8 cellular contexts compared by ENCODE assay signal in genomic region chr6:52363222-52363867, GRCh38. TPM values are rescaled to one million over a fixed set of nuclear protein-coding genes. Genes with fewer than 3 reads are reported as not detected.
DNase-seq lines count a peak whose midpoint lies in the region; ATAC-seq and TF ChIP-seq lines count a peak whose summit lies in the region.

No MANE protein-coding gene starts in this region.

- no peak for DNase-seq in activated CD8-positive, alpha-beta T cell treated with anti-CD3 and anti-CD28 coated beads for 36 hours
- no peak for DNase-seq in spleen
- no peak for DNase-seq in COLO668 (lab: John Stamatoyannopoulos, UW; ENCODE audit: unreplicated experiment)
- no peak for DNase-seq in aorta
- DNase-seq in DMS153 (lab: John Stamatoyannopoulos, UW): no peak

- no peaks in the 10 kb centered on the region for H3K9me3 ChIP-seq in HEK293 (ENCODE audit: control insufficient read depth, insufficient read depth, low read depth, low read length)
- H3K9me3 ChIP-seq in iPS-20b (ENCODE audit: insufficient read depth, low read depth, low read length): no peaks in the 10 kb centered on the region
- H3K9me3 ChIP-seq in spleen: no peaks in the 10 kb centered on the region
- H3K9me3 ChIP-seq in aorta (ENCODE audit: control insufficient read depth, low read length): no peaks in the 10 kb centered on the region

- peaks cover 32% of the 10 kb centered on the region for H3K27me3 ChIP-seq in iPS-20b (ENCODE audit: insufficient read depth, low read length)
- H3K27me3 ChIP-seq in spleen (replicated peaks in 1 of 7): no peaks in the 10 kb centered on the region
- H3K27me3 ChIP-seq in aorta (ENCODE audit: control insufficient read depth in 1 of 2, insufficient read depth in 2 of 2, low read length in 1 of 2): no peaks in the 10 kb centered on the region

- peak overlapping the region; percentile 98 for H3K27ac Mint-ChIP-seq in activated CD8-positive, alpha-beta T cell treated with anti-CD3 and anti-CD28 coated beads for 36 hours

- H3K36me3 ChIP-seq in HEK293 (ENCODE audit: control insufficient read depth in 2 of 2, insufficient read depth in 1 of 2, low read length in 2 of 2) (peaks cover 0 to 7% of the 10 kb centered on the region in 2 experiments; a peak in 1 of 3 replicates), iPS-20b (ENCODE audit: insufficient read depth, low read depth, low read length) (no peaks in the 10 kb centered on the region), spleen (peaks cover 0 to 21% (median 2%) of the 10 kb centered on the region in 6 donors), aorta (ENCODE audit: control insufficient read depth in 1 of 2, insufficient read depth in 2 of 2, low read length in 1 of 2) (no peaks in the 10 kb centered on the region)

- intact Hi-C loops in activated CD8-positive, alpha-beta T cell treated with anti-CD3 and anti-CD28 coated beads for 36 hours (cut with micrococcal nuclease): loop anchor here (5.0 kb wide), 2 partner anchors 34 to 76 kb away; no protein-coding TSS in a partner anchor
- intact Hi-C loops in spleen (cut with DNase I; ENCODE audit: low total_unique reads): loop anchor here (10.0 kb wide), 1 partner anchor 59 kb away; no protein-coding TSS in a partner anchor
- intact Hi-C loops in aorta (cut with DNase I): loop anchor here in 1 of 2 donors (2.0 kb wide), 1 partner anchor 79 kb away; the partner anchor contains the start of gene MCM3

- 52 to 59% (median 56%) methylated on average over 9 of the region's 9 CpGs for whole genome bisulfite sequencing in spleen, 5 donors
- 64% methylated on average over 9 of the region's 9 CpGs for WGBS in aorta, 2 donors

- no peaks in the 10 kb centered on the region for H3K9me3 Mint-ChIP-seq in activated CD8-positive, alpha-beta T cell treated with anti-CD3 and anti-CD28 coated beads for 36 hours

- H3K36me3 Mint-ChIP-seq in activated CD8-positive, alpha-beta T cell treated with anti-CD3 and anti-CD28 coated beads for 36 hours (ENCODE audit: low read depth): peaks cover 46% of the 10 kb centered on the region

- ATAC-seq in activated CD8-positive, alpha-beta T cell treated with anti-CD3 and anti-CD28 coated beads for 36 hours: no peak
- ATAC-seq in aorta (ENCODE audit: low FRiP score) (no peak), GM19328 (IDR thresholded peaks at IDR 0.05; ENCODE audit: unreplicated experiment) (no peak)

- peaks cover 51% of the 10 kb centered on the region for H3K4me1 Mint-ChIP-seq in activated CD8-positive, alpha-beta T cell treated with anti-CD3 and anti-CD28 coated beads for 36 hours (ENCODE audit: low read depth)

- POLR2A ChIA-PET in HEK293 (lab: Yijun Ruan, JAX): interaction anchor here (2.4 kb wide), 1 partner anchor 11 kb away, joined by 32 read pairs; no protein-coding TSS in a partner anchor
- POLR2A ChIA-PET in activated CD8-positive, alpha-beta T cell treated with anti-CD3 and anti-CD28 coated beads for 36 hours (lab: Charles Lee): interaction anchor here (0.6 to 4.5 kb wide), 13 partner anchors 11 to 83 kb away, joined by 3 to 54 read pairs (median 4); partner anchors contain the start of gene MCM3

- peak overlapping the region; percentile 81 for H3K4me3 ChIP-seq in HEK293 (ENCODE audit: low read depth, low read length)
- peak overlapping the region; percentile 90 for H3K4me3 ChIP-seq in iPS-20b (ENCODE audit: low read length)
- H3K4me3 ChIP-seq in spleen: peak overlapping the region; percentile 76 to 92 (median 88)
- H3K4me3 ChIP-seq in aorta (ENCODE audit: low read length in 2 of 2): no peak overlapping the region

- peak overlapping the region; percentile 100 for H3K4me3 Mint-ChIP-seq in activated CD8-positive, alpha-beta T cell treated with anti-CD3 and anti-CD28 coated beads for 36 hours

- H3K27ac ChIP-seq in HEK293 (ENCODE audit: extremely low read depth, low read depth, low read length) (peak overlapping the region; percentile 82; the same call in 1 of the 2 replicates), iPS-20b (ENCODE audit: low read length) (no peak overlapping the region), spleen (peak overlapping the region in 3 of 8 donors; percentile 89 to 90 (median 90)), aorta (ENCODE audit: low read depth in 1 of 2, low read length in 2 of 2) (no peak overlapping the region)

- H3K4me1 ChIP-seq in HEK293 (ENCODE audit: control insufficient read depth, insufficient read depth, low read length): peaks cover 4% of the 10 kb centered on the region
- H3K4me1 ChIP-seq in iPS-20b (ENCODE audit: insufficient read depth, low read length): peaks cover 4% of the 10 kb centered on the region; the same call in 1 of the 2 replicates
- H3K4me1 ChIP-seq in spleen: peaks cover 7 to 41% (median 29%) of the 10 kb centered on the region in 6 donors
- H3K4me1 ChIP-seq in aorta (ENCODE audit: control insufficient read depth in 1 of 2, insufficient read depth in 2 of 2, low read length in 2 of 2): no peaks in the 10 kb centered on the region

- no peaks in the 10 kb centered on the region for H3K27me3 Mint-ChIP-seq in activated CD8-positive, alpha-beta T cell treated with anti-CD3 and anti-CD28 coated beads for 36 hours

- peak overlapping the region; percentile 80; the same call in 1 of the 2 replicates for H3K9ac ChIP-seq in iPS-20b (ENCODE audit: low read depth, low read length)

- no peak for TF ChIP-seq POLR2A in spleen (IDR thresholded peaks at IDR 0.05)

- no peak for TF ChIP-seq CTCF in HEK293 (tag by site-specific recombination; IDR thresholded peaks at IDR 0.05)
- no peak for TF ChIP-seq CTCF in activated CD8-positive, alpha-beta T cell treated with anti-CD3 and anti-CD28 coated beads for 36 hours (IDR thresholded peaks at IDR 0.05)
- TF ChIP-seq CTCF in spleen (IDR thresholded peaks at IDR 0.05 in 8 of 11, conservative IDR thresholded peaks at IDR 0.05 in 3 of 11): no peak

- CTCF ChIA-PET in HEK293 (lab: Yijun Ruan, JAX): interaction anchor here (1.0 to 2.3 kb wide), 5 partner anchors 11 to 78 kb away, joined by 3 to 14 read pairs (median 6); no protein-coding TSS in a partner anchor
- CTCF ChIA-PET in activated CD8-positive, alpha-beta T cell treated with anti-CD3 and anti-CD28 coated beads for 36 hours (lab: Charles Lee): interaction anchor here (0.7 to 9.4 kb wide), 13 partner anchors 11 to 308 kb away, joined by 3 to 102 read pairs (median 5); partner anchors contain the start of gene MCM3

TF ChIP-seq in HEK293, 187 proteins besides CTCF, POLR2A, EP300 and RAD21:
- TF ChIP-seq PRDM10 (tag by site-specific recombination; IDR thresholded peaks at IDR 0.05) (no peak), IKZF3 (tag by site-specific recombination; IDR thresholded peaks at IDR 0.05) (0 out of 2 replicates have a peak, but pooled peaks have one; percentile 12)

RNA-seq across cellular contexts. Expression of gene PAQR8, which starts 1.4 kb away (rescaled TPM):
- 10 to 100 TPM; 12.9 to 13.7 TPM for total RNA-seq in activated CD8-positive, alpha-beta T cell treated with anti-CD3 and anti-CD28 coated beads for 36 hours
- total RNA-seq in spleen: 10 to 100 TPM in 4 of 7 donors, 1 to 10 TPM in 3; 8.3 to 13.3 (median 11.3) TPM
- 1 to 10 TPM; 3.5 to 4.5 (median 4.3) TPM for polyA plus RNA-seq in spleen
- 1 to 10 TPM; 2.5 to 6.5 TPM for total RNA-seq in aorta
- polyA plus RNA-seq in aorta: 1 to 10 TPM; 1.7 to 4.8 TPM

RNA-seq across cellular contexts. Expression of gene EFHC1, which starts 56.8 kb away (rescaled TPM):
- 1 to 10 TPM; 1.9 to 2.1 TPM for total RNA-seq in activated CD8-positive, alpha-beta T cell treated with anti-CD3 and anti-CD28 coated beads for 36 hours
- total RNA-seq in spleen (10 to 100 TPM in 6 of 7 donors, 1 to 10 TPM in 1; 9.3 to 29.4 (median 16.7) TPM), aorta (10 to 100 TPM; 13.2 to 29.0 TPM)
- polyA plus RNA-seq in spleen (10 to 100 TPM; 11.2 to 40.3 (median 16.9) TPM), aorta (10 to 100 TPM in 1 of 2 donors, 1 to 10 TPM in 1; 3.0 to 51.5 TPM)

Comparison
In these comparisons a context has a peak if more than half of its experiments do, and no peak if none do; other contexts are left out.
1. H3K4me3 ChIP-seq: peak in HEK293 (single experiment), iPS-20b (single experiment) and spleen (8 of 8); none in aorta (0 of 2).